Comparison of ENCODE assay signal across 26 cellular contexts in genomic region chr5:135296900-135297816, GRCh38.
"Had no signal": no experiment of that assay in that cellular context is flagged by ENCODE, and none has a peak within 500 bp of the region (broad histone marks: within the 10 kb centered on the region; RNA-seq: fewer than 3 reads in every experiment).

No MANE protein-coding gene starts in this region.

- H3K4me1 ChIP-seq: ascending aorta, breast epithelium, colonic mucosa had no signal

- H3K4me3 ChIP-seq: ascending aorta, breast epithelium, cardiac muscle cell, colonic mucosa had no signal

- H3K27me3 ChIP-seq: ascending aorta, breast epithelium, colonic mucosa had no signal

- H3K36me3 ChIP-seq: ascending aorta, breast epithelium, cardiac muscle cell, colonic mucosa, WERI-Rb-1 had no signal

- H3K9me3 ChIP-seq: ascending aorta, breast epithelium, colonic mucosa had no signal

- DNase-seq: activated B cell treated with CpG ODN at 0.5 μM for 24 hours; activated CD4-positive, alpha-beta memory T cell treated with anti-CD3 and anti-CD28 coated beads for 36 hours; activated CD4-positive, alpha-beta T cell treated with anti-CD3 and anti-CD28 coated beads for 48 hours; activated CD4-positive, alpha-beta T cell treated with anti-CD3 and anti-CD28 coated beads, Interleukin-2, amount 50 U/mL, for 1 hour; activated CD8-positive, alpha-beta memory T cell treated with anti-CD3 and anti-CD28 coated beads for 24 hours; activated effector memory CD4-positive, alpha-beta T cell treated with Interleukin-2 at 50 U/mL for 16 hours; activated gamma-delta T cell treated with Interleukin-2 at 50 U/mL for 16 hours; activated naive CD4-positive, alpha-beta T cell treated with anti-CD3 and anti-CD28 coated beads, Interleukin-2, amount 50 U/mL, for 16 hours; activated naive CD4-positive, alpha-beta T cell treated with Interleukin-2 at 50 U/mL for 16 hours; activated T-cell treated with anti-CD3 and anti-CD28 coated beads, Interleukin-2, amount 50 U/mL, for 4 hours; central memory CD4-positive, alpha-beta T cell; cerebellar nuclear complex; colonic mucosa; effector CD8-positive, alpha-beta T cell; foreskin fibroblast; head of caudate nucleus; T-helper 1 cell; T-helper 17 cell; T1000; WERI-Rb-1 had no signal

- ATAC-seq: activated CD4-positive, CD25-positive, alpha-beta regulatory T cell treated with anti-CD3 and anti-CD28 coated beads, Interleukin-2, amount 50 U/mL, for 24 hours; activated T-cell treated with anti-CD3 and anti-CD28 coated beads, Interleukin-2, amount 50 U/mL, for 4 hours; activated T-helper 17 cell treated with anti-CD3 and anti-CD28 coated beads, Interleukin-2, amount 50 U/mL, for 72 hours; T-helper 17 cell had no signal

- H3K27ac ChIP-seq: ascending aorta, breast epithelium, cardiac muscle cell, colonic mucosa, epithelial cell of prostate, WERI-Rb-1 had no signal
